1 cellular context compared by ENCODE assay signal in the genomic region with DNA sequence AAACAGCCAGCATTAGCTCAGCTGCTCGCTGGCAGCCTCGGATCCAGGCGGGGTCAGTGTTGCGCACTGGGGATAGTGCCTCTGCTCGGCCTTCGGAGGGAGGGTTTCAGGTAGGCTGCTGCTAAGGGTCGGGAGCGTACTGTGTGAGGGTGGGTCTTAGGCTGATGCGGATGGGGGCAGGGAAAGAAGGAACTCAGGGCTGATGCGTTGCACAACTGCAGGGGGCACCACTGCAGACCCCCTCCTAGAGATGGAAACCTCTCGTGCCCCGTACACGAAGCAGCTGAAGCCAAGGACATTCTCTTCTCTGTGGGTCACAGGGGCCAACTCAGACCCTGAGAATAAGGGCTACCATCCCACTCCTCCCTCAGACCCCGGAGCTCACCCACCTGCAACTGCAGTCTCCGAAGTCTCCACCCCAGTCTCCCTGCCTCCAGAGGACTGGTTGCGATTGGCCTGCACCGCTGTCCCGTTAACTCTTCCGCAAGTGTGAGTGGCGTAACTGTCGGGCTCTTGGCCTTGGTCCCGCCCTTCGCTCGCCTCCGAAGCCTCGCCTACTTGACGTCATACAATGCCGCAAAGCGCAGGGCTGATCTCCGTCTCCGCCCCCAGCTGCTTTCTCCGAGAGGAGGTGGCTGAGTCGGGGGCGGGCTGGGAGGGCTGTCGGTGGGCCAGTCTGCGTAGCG.
A peak's percentile ranks its signal among the peaks of the same experiment; 100 is the strongest.
TF ChIP-seq lines count a peak whose summit lies in the region.

Gene KBTBD3 (minus strand): TSS at position 425 of the 686 bp plus-strand sequence. CDS start 18,250 bp downstream, outside the sequence.

TF ChIP-seq in SK-N-SH, 30 proteins besides CTCF, POLR2A, EP300 and RAD21 (continued from another document):
- TF ChIP-seq SIN3A (IDR thresholded peaks at IDR 0.05; ENCODE audit: borderline replicate concordance, low read depth, low read length): peak; percentile 49; the same call in 1 of the 2 replicates
TF ChIP-seq in SK-N-SH: peak in this region for 8.
